In genomic region chr6:45836984-45837383, GRCh38 we compare ENCODE assay signal across 15 cellular contexts.
DNase-seq lines count a peak whose midpoint lies in the region; ATAC-seq and TF ChIP-seq lines count a peak whose summit lies in the region.
"Had no signal": no experiment of that assay in that cellular context is flagged by ENCODE, and none has a peak within 500 bp of the region (broad histone marks: within the 10 kb centered on the region; RNA-seq: fewer than 3 reads in every experiment).

No MANE protein-coding gene starts in this region.

- H3K9me3 ChIP-seq in heart left ventricle (no peaks in the 10 kb centered on the region), thoracic aorta (no peaks in the 10 kb centered on the region)
- H3K9me3 ChIP-seq: BLaER1 had no signal

- H3K27me3 ChIP-seq in heart left ventricle (no peaks in the 10 kb centered on the region), thoracic aorta (replicated peaks; ENCODE audit: insufficient read depth) (no peaks in the 10 kb centered on the region)
- H3K27me3 ChIP-seq: BLaER1 had no signal

- no peak for DNase-seq in activated CD4-positive, alpha-beta T cell treated with anti-CD3 and anti-CD28 coated beads for 36 hours
- no peak for DNase-seq in activated CD4-positive, alpha-beta T cell treated with anti-CD3 and anti-CD28 coated beads, Interleukin-2, amount 50 U/mL, for 48 hours
- DNase-seq in heart left ventricle (no peak), left cardiac atrium (no peak), thoracic aorta (ENCODE audit: low spot score) (no peak), posterior cingulate gyrus (no peak)
- DNase-seq in activated naive CD8-positive, alpha-beta T cell treated with anti-CD3 and anti-CD28 coated beads, Interleukin-2, amount 50 U/mL, for 24 hours: no peak
- DNase-seq: KG1, NCI-H1105 treated with DMSO at 0.1 percent for 48 hours, NCI-H187, NCI-H69 had no signal

- H3K4me1 ChIP-seq in heart left ventricle: peaks cover 0 to 13% (median 0%) of the 10 kb centered on the region in 12 donors
- no peaks in the 10 kb centered on the region for H3K4me1 ChIP-seq in thoracic aorta (ENCODE audit: control insufficient read depth in 1 of 2, low read depth in 2 of 2)

- H3K4me1 Mint-ChIP-seq in activated CD4-positive, alpha-beta T cell treated with anti-CD3 and anti-CD28 coated beads for 36 hours: peaks cover 39% of the 10 kb centered on the region
- H3K4me1 Mint-ChIP-seq in activated naive CD8-positive, alpha-beta T cell treated with anti-CD3 and anti-CD28 coated beads, Interleukin-2, amount 50 U/mL, for 24 hours: peaks cover 41% of the 10 kb centered on the region
- H3K4me1 Mint-ChIP-seq: GM23338 had no signal

- intact Hi-C loops in activated CD4-positive, alpha-beta T cell treated with anti-CD3 and anti-CD28 coated beads for 36 hours (cut with DNase I, micrococcal nuclease): no loop called here
- intact Hi-C loops in heart left ventricle (cut with DNase I): no loop called here
- intact Hi-C loops in left cardiac atrium (cut with DNase I): no loop called here
- intact Hi-C loops in posterior cingulate gyrus (cut with DNase I): no loop called here

- no peaks in the 10 kb centered on the region for H3K36me3 ChIP-seq in heart left ventricle
- no peaks in the 10 kb centered on the region for H3K36me3 ChIP-seq in thoracic aorta
- H3K36me3 ChIP-seq: BLaER1 had no signal

- peak overlapping the region; percentile 53 for H3K27ac Mint-ChIP-seq in activated CD4-positive, alpha-beta T cell treated with anti-CD3 and anti-CD28 coated beads for 36 hours
- H3K27ac Mint-ChIP-seq in activated naive CD8-positive, alpha-beta T cell treated with anti-CD3 and anti-CD28 coated beads, Interleukin-2, amount 50 U/mL, for 24 hours: peak overlapping the region; percentile 21
- H3K27ac Mint-ChIP-seq: GM23338 had no signal

- TF ChIP-seq POLR2A in heart left ventricle (IDR thresholded peaks at IDR 0.05): no peak

- POLR2A ChIA-PET in activated CD4-positive, alpha-beta T cell treated with anti-CD3 and anti-CD28 coated beads for 36 hours (lab: Charles Lee): no interaction called here

- WGBS in heart left ventricle, 4 donors: 76 to 82% (median 81%) methylated on average over 5 of the region's 5 CpGs

- H3K27ac ChIP-seq in heart left ventricle: no peak overlapping the region
- no peak overlapping the region for H3K27ac ChIP-seq in thoracic aorta
- H3K27ac ChIP-seq: 22Rv1, BLaER1 had no signal

- ATAC-seq in activated CD4-positive, alpha-beta T cell treated with anti-CD3 and anti-CD28 coated beads for 36 hours: no peak
- ATAC-seq in heart left ventricle (peak; percentile 29 to 56 (median 55)), left cardiac atrium (no peak), thoracic aorta (ENCODE audit: insufficient number of reproducible peaks, low FRiP score, low read depth) (peak; percentile 21), HG02642 (IDR thresholded peaks at IDR 0.05; ENCODE audit: poor library complexity, unreplicated experiment) (no peak)
- no peak for ATAC-seq in activated naive CD8-positive, alpha-beta T cell treated with anti-CD3 and anti-CD28 coated beads, Interleukin-2, amount 50 U/mL, for 24 hours
- ATAC-seq: GM23338 had no signal

- TF ChIP-seq CTCF in heart left ventricle (IDR thresholded peaks at IDR 0.05): no peak
- no peak for TF ChIP-seq CTCF in thoracic aorta (IDR thresholded peaks at IDR 0.05)

- H3K9me3 Mint-ChIP-seq in activated CD4-positive, alpha-beta T cell treated with anti-CD3 and anti-CD28 coated beads for 36 hours (ENCODE audit: low read depth): no peaks in the 10 kb centered on the region
- H3K9me3 Mint-ChIP-seq in activated naive CD8-positive, alpha-beta T cell treated with anti-CD3 and anti-CD28 coated beads, Interleukin-2, amount 50 U/mL, for 24 hours: no peaks in the 10 kb centered on the region
- H3K9me3 Mint-ChIP-seq: GM23338 had no signal

- no peaks in the 10 kb centered on the region for H3K36me3 Mint-ChIP-seq in activated CD4-positive, alpha-beta T cell treated with anti-CD3 and anti-CD28 coated beads for 36 hours (ENCODE audit: low read depth)
- H3K36me3 Mint-ChIP-seq in activated naive CD8-positive, alpha-beta T cell treated with anti-CD3 and anti-CD28 coated beads, Interleukin-2, amount 50 U/mL, for 24 hours (ENCODE audit: low read depth): no peaks in the 10 kb centered on the region

- H3K4me3 Mint-ChIP-seq in activated CD4-positive, alpha-beta T cell treated with anti-CD3 and anti-CD28 coated beads for 36 hours: no peak overlapping the region
- H3K4me3 Mint-ChIP-seq in activated naive CD8-positive, alpha-beta T cell treated with anti-CD3 and anti-CD28 coated beads, Interleukin-2, amount 50 U/mL, for 24 hours: no peak overlapping the region
- H3K4me3 Mint-ChIP-seq: GM23338 had no signal

- H3K4me3 ChIP-seq in heart left ventricle: no peak overlapping the region
- no peak overlapping the region for H3K4me3 ChIP-seq in thoracic aorta
- H3K4me3 ChIP-seq: BLaER1, GM23338 had no signal

- H3K27me3 Mint-ChIP-seq in activated CD4-positive, alpha-beta T cell treated with anti-CD3 and anti-CD28 coated beads for 36 hours: no peaks in the 10 kb centered on the region
- H3K27me3 Mint-ChIP-seq in activated naive CD8-positive, alpha-beta T cell treated with anti-CD3 and anti-CD28 coated beads, Interleukin-2, amount 50 U/mL, for 24 hours: no peaks in the 10 kb centered on the region

- CTCF ChIA-PET in activated CD4-positive, alpha-beta T cell treated with anti-CD3 and anti-CD28 coated beads for 36 hours (lab: Charles Lee): interaction anchor here (0.6 kb wide), 2 partner anchors 19 to 25 kb away, joined by 3 read pairs; no protein-coding TSS in a partner anchor

Comparison
In these comparisons a context has a peak if more than half of its experiments do, and no peak if none do; other contexts are left out.
1. ATAC-seq: peak in heart left ventricle (4 of 4) and thoracic aorta (single experiment); none in activated CD4-positive, alpha-beta T cell treated with anti-CD3 and anti-CD28 coated beads for 36 hours (single experiment), left cardiac atrium (0 of 2), activated naive CD8-positive, alpha-beta T cell treated with anti-CD3 and anti-CD28 coated beads, Interleukin-2, amount 50 U/mL, for 24 hours (single experiment) and HG02642 (single experiment).